ENCODE assay signal across 1 cellular context in genomic region chr3:25325229-25325628, GRCh38.
TF ChIP-seq lines count a peak whose summit lies in the region.

No MANE protein-coding gene starts in this region.

TF ChIP-seq in H1, 55 proteins besides CTCF, POLR2A, EP300 and RAD21 (continued from another document):
- no peak for TF ChIP-seq USF2 (IDR thresholded peaks at IDR 0.05; ENCODE audit: low read length)
TF ChIP-seq in H1: peak in this region for 0.
